Comparison of ENCODE assay signal across 11 cellular contexts in the genomic region with DNA sequence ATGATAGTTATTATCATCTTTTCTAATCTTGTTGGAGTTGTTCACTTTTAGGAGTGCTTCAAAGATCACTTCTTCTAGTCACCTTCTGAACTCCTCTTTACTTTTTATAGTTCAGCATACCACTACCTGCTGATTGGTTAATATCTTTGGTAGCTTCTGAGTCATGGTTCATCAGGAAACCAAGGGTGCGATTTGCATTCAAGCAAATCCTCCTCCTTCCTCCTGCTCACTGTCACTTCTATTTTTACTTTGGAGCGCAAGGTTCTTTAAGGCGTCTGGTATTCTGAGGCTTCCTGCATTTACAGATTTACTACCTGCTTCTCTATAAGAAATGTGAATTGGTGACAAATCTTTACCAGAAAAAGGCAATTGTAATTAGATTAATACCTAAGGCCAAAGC. TPM values are rescaled to one million over a fixed set of nuclear protein-coding genes. Genes with fewer than 3 reads are reported as not detected.
A peak's percentile ranks its signal among the peaks of the same experiment; 100 is the strongest.
DNase-seq lines count a peak whose midpoint lies in the region; ATAC-seq lines count a peak whose summit lies in the region.
"Had no signal": no experiment of that assay in that cellular context is flagged by ENCODE, and none has a peak within 500 bp of the region (broad histone marks: within the 10 kb centered on the region; RNA-seq: fewer than 3 reads in every experiment).

No MANE protein-coding gene starts in this region.

- DNase-seq in dermis blood vessel endothelial cell (peak; percentile 19), SW480 (ENCODE audit: low spot score) (no peak), SIG-M5 (lab: John Stamatoyannopoulos, UW) (no peak), COR-L47 (lab: John Stamatoyannopoulos, UW) (no peak)
- DNase-seq in activated CD8-positive, alpha-beta memory T cell treated with anti-CD3 and anti-CD28 coated beads, Interleukin-2, amount 10 ng/mL, durations not matched to agents 7 days and 5 days, result no peak
- DNase-seq: activated CD8-positive, alpha-beta memory T cell treated with anti-CD3 and anti-CD28 coated beads, Interleukin-2, amount 50 U/mL, for 4 hours; DND-41; left ventricle myocardium superior had no signal

- no peaks in the 10 kb centered on the region for H3K4me1 Mint-ChIP-seq in activated CD8-positive, alpha-beta memory T cell treated with anti-CD3 and anti-CD28 coated beads, Interleukin-2, amount 10 ng/mL, durations not matched to agents 7 days and 5 days

- ATAC-seq in GM18502 (IDR thresholded peaks at IDR 0.05; ENCODE audit: poor library complexity, unreplicated experiment) (peak; percentile 98), GM21619 (IDR thresholded peaks at IDR 0.05; ENCODE audit: unreplicated experiment) (peak; percentile 97), HG03432 (IDR thresholded peaks at IDR 0.05; ENCODE audit: unreplicated experiment) (peak; percentile 97)
- ATAC-seq in activated CD8-positive, alpha-beta memory T cell treated with anti-CD3 and anti-CD28 coated beads, Interleukin-2, amount 10 ng/mL, durations not matched to agents 7 days and 5 days, result no peak
- ATAC-seq: left ventricle myocardium superior had no signal

- H3K4me3 Mint-ChIP-seq in activated CD8-positive, alpha-beta memory T cell treated with anti-CD3 and anti-CD28 coated beads, Interleukin-2, amount 10 ng/mL, durations not matched to agents 7 days and 5 days, result no peak overlapping the region

- H3K27me3 Mint-ChIP-seq in activated CD8-positive, alpha-beta memory T cell treated with anti-CD3 and anti-CD28 coated beads, Interleukin-2, amount 10 ng/mL, durations not matched to agents 7 days and 5 days, result no peaks in the 10 kb centered on the region

- H3K27ac Mint-ChIP-seq in activated CD8-positive, alpha-beta memory T cell treated with anti-CD3 and anti-CD28 coated beads, Interleukin-2, amount 10 ng/mL, durations not matched to agents 7 days and 5 days, result no peak overlapping the region

- peaks cover 7% of the 10 kb centered on the region for H3K9me3 Mint-ChIP-seq in activated CD8-positive, alpha-beta memory T cell treated with anti-CD3 and anti-CD28 coated beads, Interleukin-2, amount 10 ng/mL, durations not matched to agents 7 days and 5 days (ENCODE audit: low read depth)

- CTCF ChIA-PET in activated CD8-positive, alpha-beta memory T cell treated with anti-CD3 and anti-CD28 coated beads, Interleukin-2, amount 10 ng/mL, durations not matched to agents 7 days and 5 days (lab: Charles Lee), result no interaction called here

- no peaks in the 10 kb centered on the region for H3K36me3 Mint-ChIP-seq in activated CD8-positive, alpha-beta memory T cell treated with anti-CD3 and anti-CD28 coated beads, Interleukin-2, amount 10 ng/mL, durations not matched to agents 7 days and 5 days

RNA-seq across cellular contexts. Expression of a gene that starts 24.0 kb away (rescaled TPM):
- 9.4 and 9.7 TPM in 2 replicates for total RNA-seq in dermis blood vessel endothelial cell
- not detected for total RNA-seq in activated CD8-positive, alpha-beta memory T cell treated with anti-CD3 and anti-CD28 coated beads, Interleukin-2, amount 10 ng/mL, durations not matched to agents 7 days and 5 days

Comparison
In these comparisons a context has a peak if more than half of its experiments do, and no peak if none do; other contexts are left out.
1. RNA of a gene that starts 24.0 kb away (total RNA-seq): 9.4 to 9.7 TPM in dermis blood vessel endothelial cell; not detected in activated CD8-positive, alpha-beta memory T cell treated with anti-CD3 and anti-CD28 coated beads, Interleukin-2, amount 10 ng/mL, durations not matched to agents 7 days and 5 days; every median in the first group is over 10 times any median in the second.